In genomic region chr11:40186401-40187091, GRCh38 we compare ENCODE assay signal across 16 cellular contexts.
DNase-seq lines count a peak whose midpoint lies in the region; ATAC-seq and TF ChIP-seq lines count a peak whose summit lies in the region.
"Had no signal": no experiment of that assay in that cellular context is flagged by ENCODE, and none has a peak within 500 bp of the region (broad histone marks: within the 10 kb centered on the region; RNA-seq: fewer than 3 reads in every experiment).

No MANE protein-coding gene starts in this region.

- H4K20me1 ChIP-seq in SK-N-SH (ENCODE audit: insufficient read depth): no peaks in the 10 kb centered on the region

- WGBS in SK-N-SH (ENCODE audit: low lambda C conversion rate): 61% methylated on average over 12 of the region's 12 CpGs
- WGBS in prostate gland: 45% methylated on average over 12 of the region's 12 CpGs

- no peak for TF ChIP-seq CTCF in SK-N-SH (IDR thresholded peaks at IDR 0.05)
- TF ChIP-seq CTCF in prostate gland (IDR thresholded peaks at IDR 0.05): no peak

- TF ChIP-seq RAD21 in SK-N-SH (IDR thresholded peaks at IDR 0.05; ENCODE audit: low read length): no peak

- DNase-seq in NCI-H1105 treated with DMSO at 0.1 percent for 48 hours (lab: John Stamatoyannopoulos, UW): peak; percentile 12
- DNase-seq in NCI-H1105 (lab: John Stamatoyannopoulos, UW): no peak
- peak; percentile 41 for DNase-seq in SK-N-SH
- peak in 38 of 51 donors; percentile 5 to 84 (median 38) for DNase-seq in hypothalamus (lab: John Stamatoyannopoulos, UW)
- peak in 44 of 49 donors; percentile 11 to 87 (median 40) for DNase-seq in substantia nigra (lab: John Stamatoyannopoulos, UW)
- no peak for DNase-seq in 8988T
- DNase-seq in prostate gland (ENCODE audit: low spot score): no peak
- DNase-seq: activated T-cell treated with anti-CD3 and anti-CD28 coated beads for 4 hours; COR-L47; esophagus squamous epithelium; Kasumi-1; stimulated activated naive CD8-positive, alpha-beta T cell treated with anti-CD3 and anti-CD28 coated beads, Interleukin-15, Interleukin-2, amounts not matched to agents 100 U/mL and 50 U/mL, for 24 hours; T-helper 1 cell had no signal

- ATAC-seq in GM18502 (IDR thresholded peaks at IDR 0.05; ENCODE audit: poor library complexity, unreplicated experiment): no peak
- ATAC-seq: activated CD4-positive, CD25-positive, alpha-beta regulatory T cell treated with anti-CD3 and anti-CD28 coated beads, Interleukin-2, amount 50 U/mL, for 24 hours; stimulated activated naive CD8-positive, alpha-beta T cell treated with anti-CD3 and anti-CD28 coated beads, Interleukin-15, Interleukin-2, amounts not matched to agents 100 U/mL and 50 U/mL, for 24 hours had no signal

- H3K4me2 ChIP-seq in SK-N-SH: no peak overlapping the region

- intact Hi-C loops in prostate gland (cut with DNase I): no loop called here

- H3K79me2 ChIP-seq in SK-N-SH (ENCODE audit: insufficient read depth): no peaks in the 10 kb centered on the region

- CTCF ChIA-PET in SK-N-SH (lab: Yijun Ruan, JAX): interaction anchor here (1.1 to 2.4 kb wide), 2 partner anchors 16 to 53 kb away, joined by 3 to 5 read pairs; no protein-coding TSS in a partner anchor

- H3K9me3 ChIP-seq in SK-N-SH: no peaks in the 10 kb centered on the region
- H3K9me3 ChIP-seq in prostate gland: no peaks in the 10 kb centered on the region
- H3K9me3 ChIP-seq: esophagus squamous epithelium had no signal

- H3K36me3 ChIP-seq in SK-N-SH (replicated peaks in 1 of 2; ENCODE audit: control insufficient read depth in 1 of 2, insufficient read depth in 2 of 2, low read length in 1 of 2) (no peaks in the 10 kb centered on the region), prostate gland (no peaks in the 10 kb centered on the region)
- H3K36me3 ChIP-seq: esophagus squamous epithelium had no signal

- TF ChIP-seq POLR2A in prostate gland (IDR thresholded peaks at IDR 0.05): no peak

- H3K27me3 ChIP-seq in SK-N-SH (ENCODE audit: insufficient read depth) (no peaks in the 10 kb centered on the region; the same call in 1 of the 2 replicates), prostate gland (replicated peaks; ENCODE audit: insufficient read depth) (no peaks in the 10 kb centered on the region)
- H3K27me3 ChIP-seq: esophagus squamous epithelium had no signal

- H3K27ac ChIP-seq in SK-N-SH (ENCODE audit: low read depth in 2 of 2, low read length in 1 of 2) (peak overlapping the region in 1 of 2 experiments; percentile 28; a peak in 1 of 4 replicates), substantia nigra (ENCODE audit: low read depth, low read length, poor library complexity, severe bottlenecking) (peak overlapping the region; percentile 98), prostate gland (no peak overlapping the region)
- H3K27ac ChIP-seq: esophagus squamous epithelium, skin epidermis had no signal

- peaks cover 0 to 27% of the 10 kb centered on the region in 2 experiments; a peak in 2 of 4 replicates for H3K4me1 ChIP-seq in SK-N-SH (ENCODE audit: control insufficient read depth in 1 of 2, insufficient read depth in 2 of 2, low read depth in 1 of 2, low read length in 1 of 2)
- no peaks in the 10 kb centered on the region for H3K4me1 ChIP-seq in prostate gland (replicated peaks)
- H3K4me1 ChIP-seq: esophagus squamous epithelium had no signal

- H3F3A ChIP-seq in SK-N-SH (replicated peaks; ENCODE audit: insufficient read depth): no peaks in the 10 kb centered on the region

- H3K9ac ChIP-seq in SK-N-SH: no peak overlapping the region

- POLR2A ChIA-PET in SK-N-SH (lab: Yijun Ruan, JAX): no interaction called here

- no peak for TF ChIP-seq EP300 in SK-N-SH (IDR thresholded peaks at IDR 0.05; ENCODE audit: borderline replicate concordance in 1 of 2, low read depth in 1 of 2, low read length in 1 of 2)

- H3K4me3 ChIP-seq in SK-N-SH (ENCODE audit: low read depth in 2 of 2, low read length in 1 of 2): no peak overlapping the region
- H3K4me3 ChIP-seq in prostate gland: no peak overlapping the region
- H3K4me3 ChIP-seq: esophagus squamous epithelium, skin epidermis had no signal

- no peak overlapping the region for H2AFZ ChIP-seq in SK-N-SH (ENCODE audit: low read depth)

- H3K9me2 ChIP-seq in SK-N-SH: no peaks in the 10 kb centered on the region

TF ChIP-seq in SK-N-SH, 30 proteins besides CTCF, POLR2A, EP300 and RAD21:
- TF ChIP-seq EZH2phosphoT487 (IDR thresholded peaks at IDR 0.05; ENCODE audit: borderline replicate concordance, low read depth) (no peak), MXI1 (IDR thresholded peaks at IDR 0.05; ENCODE audit: low read depth, low read length) (0 out of 2 replicates have a peak, but pooled peaks have one; percentile 16), NRF1 (IDR thresholded peaks at IDR 0.05; ENCODE audit: low read depth, low read length) (no peak), FOSL2 (IDR thresholded peaks at IDR 0.05; ENCODE audit: borderline replicate concordance, low read depth) (no peak), SIN3A (IDR thresholded peaks at IDR 0.05; ENCODE audit: borderline replicate concordance, low read depth, low read length) (no peak), NFIC (IDR thresholded peaks at IDR 0.05; ENCODE audit: borderline replicate concordance) (no peak), ELF1 (IDR thresholded peaks at IDR 0.05) (no peak), GATA2 (CRISPR knock-in tag; IDR thresholded peaks at IDR 0.05) (no peak), USF2 (IDR thresholded peaks at IDR 0.05; ENCODE audit: borderline replicate concordance, low read depth, low read length) (no peak), JUND (IDR thresholded peaks at IDR 0.05) (no peak), RFX5 (IDR thresholded peaks at IDR 0.05; ENCODE audit: low read length) (no peak), TCF12 (IDR thresholded peaks at IDR 0.05) (no peak), RCOR1 (IDR thresholded peaks at IDR 0.05; ENCODE audit: low read length) (no peak), CHD2 (IDR thresholded peaks at IDR 0.05; ENCODE audit: low read length, partially characterized antibody) (peak; percentile 46)
- TF ChIP-seq, protein P1, sequence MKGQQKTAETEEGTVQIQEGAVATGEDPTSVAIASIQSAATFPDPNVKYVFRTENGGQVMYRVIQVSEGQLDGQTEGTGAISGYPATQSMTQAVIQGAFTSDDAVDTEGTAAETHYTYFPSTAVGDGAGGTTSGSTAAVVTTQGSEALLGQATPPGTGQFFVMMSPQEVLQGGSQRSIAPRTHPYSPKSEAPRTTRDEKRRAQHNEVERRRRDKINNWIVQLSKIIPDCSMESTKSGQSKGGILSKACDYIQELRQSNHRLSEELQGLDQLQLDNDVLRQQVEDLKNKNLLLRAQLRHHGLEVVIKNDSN (IDR thresholded peaks at IDR 0.05; ENCODE audit: borderline replicate concordance, low read depth): no peak
- TF ChIP-seq, protein P2, sequence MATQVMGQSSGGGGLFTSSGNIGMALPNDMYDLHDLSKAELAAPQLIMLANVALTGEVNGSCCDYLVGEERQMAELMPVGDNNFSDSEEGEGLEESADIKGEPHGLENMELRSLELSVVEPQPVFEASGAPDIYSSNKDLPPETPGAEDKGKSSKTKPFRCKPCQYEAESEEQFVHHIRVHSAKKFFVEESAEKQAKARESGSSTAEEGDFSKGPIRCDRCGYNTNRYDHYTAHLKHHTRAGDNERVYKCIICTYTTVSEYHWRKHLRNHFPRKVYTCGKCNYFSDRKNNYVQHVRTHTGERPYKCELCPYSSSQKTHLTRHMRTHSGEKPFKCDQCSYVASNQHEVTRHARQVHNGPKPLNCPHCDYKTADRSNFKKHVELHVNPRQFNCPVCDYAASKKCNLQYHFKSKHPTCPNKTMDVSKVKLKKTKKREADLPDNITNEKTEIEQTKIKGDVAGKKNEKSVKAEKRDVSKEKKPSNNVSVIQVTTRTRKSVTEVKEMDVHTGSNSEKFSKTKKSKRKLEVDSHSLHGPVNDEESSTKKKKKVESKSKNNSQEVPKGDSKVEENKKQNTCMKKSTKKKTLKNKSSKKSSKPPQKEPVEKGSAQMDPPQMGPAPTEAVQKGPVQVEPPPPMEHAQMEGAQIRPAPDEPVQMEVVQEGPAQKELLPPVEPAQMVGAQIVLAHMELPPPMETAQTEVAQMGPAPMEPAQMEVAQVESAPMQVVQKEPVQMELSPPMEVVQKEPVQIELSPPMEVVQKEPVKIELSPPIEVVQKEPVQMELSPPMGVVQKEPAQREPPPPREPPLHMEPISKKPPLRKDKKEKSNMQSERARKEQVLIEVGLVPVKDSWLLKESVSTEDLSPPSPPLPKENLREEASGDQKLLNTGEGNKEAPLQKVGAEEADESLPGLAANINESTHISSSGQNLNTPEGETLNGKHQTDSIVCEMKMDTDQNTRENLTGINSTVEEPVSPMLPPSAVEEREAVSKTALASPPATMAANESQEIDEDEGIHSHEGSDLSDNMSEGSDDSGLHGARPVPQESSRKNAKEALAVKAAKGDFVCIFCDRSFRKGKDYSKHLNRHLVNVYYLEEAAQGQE (IDR thresholded peaks at IDR 0.05; ENCODE audit: low read depth, low read length): no peak

Comparison
In these comparisons a context has a peak if more than half of its experiments do, and no peak if none do; other contexts are left out.
1. DNase-seq: peak in NCI-H1105 treated with DMSO at 0.1 percent for 48 hours (single experiment), SK-N-SH (single experiment), hypothalamus (38 of 51) and substantia nigra (44 of 49); none in NCI-H1105 (single experiment), 8988T (single experiment) and prostate gland (single experiment).